9 cellular contexts compared by ENCODE assay signal in the genomic region with DNA sequence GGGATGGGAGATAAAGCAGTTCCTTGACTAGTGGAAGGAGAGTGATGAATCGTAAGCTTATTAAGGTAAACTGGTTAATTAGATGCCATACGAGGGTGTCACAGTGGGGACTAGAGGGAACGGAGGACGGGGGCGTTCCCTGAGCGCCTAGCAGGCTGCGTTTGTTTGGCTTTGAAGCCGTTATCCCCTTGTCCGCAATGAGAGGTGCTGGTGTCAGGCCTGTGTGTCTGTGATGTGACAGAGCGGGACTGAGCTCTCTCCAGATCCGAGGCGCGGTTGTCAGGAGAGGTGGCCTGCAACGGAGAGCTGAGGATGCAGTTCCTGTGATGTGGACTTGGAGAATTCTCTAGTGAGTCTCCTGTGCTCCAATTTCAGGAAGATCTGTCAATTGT.
DNase-seq lines count a peak whose midpoint lies in the region; ATAC-seq, FAIRE-seq and TF ChIP-seq lines count a peak whose summit lies in the region.
"Had no signal": no experiment of that assay in that cellular context is flagged by ENCODE, and none has a peak within 500 bp of the region (broad histone marks: within the 10 kb centered on the region; RNA-seq: fewer than 3 reads in every experiment).

No MANE protein-coding gene starts in this region.

- H3K9me3 ChIP-seq in endothelial cell of umbilical vein (replicated peaks; ENCODE audit: control insufficient read depth, insufficient read depth, low read length): no peaks in the 10 kb centered on the region
- no peaks in the 10 kb centered on the region for H3K9me3 ChIP-seq in CD4-positive, alpha-beta memory T cell (ENCODE audit: control insufficient read depth in 1 of 2, low read length in 2 of 2)

- peak overlapping the region; percentile 79 for H3K4me3 Mint-ChIP-seq in osteocyte (ENCODE audit: unreplicated experiment)
- H3K4me3 Mint-ChIP-seq in CD4-positive, alpha-beta memory T cell: peak overlapping the region in 4 of 8 donors; percentile 5 to 22 (median 16)

- CTCF ChIA-PET in endothelial cell of umbilical vein (lab: Charles Lee): interaction anchor here (1.4 kb wide), 1 partner anchor 318 kb away, joined by 5 read pairs; no protein-coding TSS in a partner anchor
- CTCF ChIA-PET in CD4-positive, alpha-beta memory T cell (lab: Charles Lee; ENCODE audit: partially characterized antibody): no interaction called here

- peaks cover 51% of the 10 kb centered on the region for H3K27me3 Mint-ChIP-seq in osteocyte (ENCODE audit: unreplicated experiment)
- H3K27me3 Mint-ChIP-seq in CD4-positive, alpha-beta memory T cell: peaks cover 27 to 33% of the 10 kb centered on the region in 2 donors

- peak overlapping the region; percentile 95 for H2AFZ ChIP-seq in endothelial cell of umbilical vein (ENCODE audit: low read depth, low read length)

- ATAC-seq in GM19452 (IDR thresholded peaks at IDR 0.05; ENCODE audit: unreplicated experiment) (no peak), HG02798 (IDR thresholded peaks at IDR 0.05; ENCODE audit: poor library complexity, unreplicated experiment) (no peak), HG02588 (IDR thresholded peaks at IDR 0.05; ENCODE audit: unreplicated experiment) (no peak)

- H3K27me3 ChIP-seq in endothelial cell of umbilical vein (ENCODE audit: control insufficient read depth in 2 of 2, insufficient read depth in 2 of 2, low read length in 2 of 2): no peaks in the 10 kb centered on the region
- peaks cover 5% of the 10 kb centered on the region for H3K27me3 ChIP-seq in CD4-positive, alpha-beta memory T cell (ENCODE audit: insufficient read depth, low read length)

- intact Hi-C loops in endothelial cell of umbilical vein (cut with micrococcal nuclease): loop anchor here (5.0 kb wide), 1 partner anchor 245 kb away; no protein-coding TSS in a partner anchor
- intact Hi-C loops in CD4-positive, alpha-beta memory T cell (cut with micrococcal nuclease): no loop called here

- no peak for FAIRE-seq in endothelial cell of umbilical vein (lab: Jason Lieb, UNC)

- H3K4me3 ChIP-seq in endothelial cell of umbilical vein (replicated peaks in 1 of 3; ENCODE audit: insufficient read depth in 1 of 3, low read depth in 1 of 3, low read length in 3 of 3): no peak overlapping the region
- H3K4me3 ChIP-seq in CD4-positive, alpha-beta memory T cell (ENCODE audit: low read length in 2 of 2): no peak overlapping the region

- H3K9me1 ChIP-seq in endothelial cell of umbilical vein (replicated peaks; ENCODE audit: control insufficient read depth, extremely low read depth, insufficient read depth, low read length): no peaks in the 10 kb centered on the region

- no peak for TF ChIP-seq POLR2A in endothelial cell of umbilical vein (IDR thresholded peaks at IDR 0.05; ENCODE audit: low read depth, low read length)

- no peaks in the 10 kb centered on the region for H4K20me1 ChIP-seq in endothelial cell of umbilical vein (replicated peaks; ENCODE audit: control insufficient read depth, extremely low read depth, insufficient read depth, low read length)

- H3K4me1 Mint-ChIP-seq in osteocyte (ENCODE audit: unreplicated experiment): peaks cover 10% of the 10 kb centered on the region
- peaks cover 0 to 6% (median 4%) of the 10 kb centered on the region in 4 donors for H3K4me1 Mint-ChIP-seq in CD4-positive, alpha-beta memory T cell

- no TSS peak for BruUV-seq in endothelial cell of umbilical vein (replicated peaks; lab: Mats Ljungman, UMichigan)

- H3K9me3 Mint-ChIP-seq in osteocyte (ENCODE audit: unreplicated experiment): peaks cover 7% of the 10 kb centered on the region
- H3K9me3 Mint-ChIP-seq in CD4-positive, alpha-beta memory T cell: peaks cover 0 to 17% (median 4%) of the 10 kb centered on the region in 8 donors

- peak; percentile 44 for DNase-seq in DMS153 (lab: John Stamatoyannopoulos, UW)
- peak; percentile 44 for DNase-seq in NCI-H146 treated with DMSO at 0.1 percent for 48 hours (lab: John Stamatoyannopoulos, UW; ENCODE audit: unreplicated experiment)
- no peak for DNase-seq in endothelial cell of umbilical vein (ENCODE audit: low read depth, low spot score)
- no peak for DNase-seq in osteocyte (ENCODE audit: extremely low spot score, unreplicated experiment)
- DNase-seq in CD4-positive, alpha-beta memory T cell: no peak
- DNase-seq: NCI-H187 had no signal

- H3K36me3 Mint-ChIP-seq in osteocyte (ENCODE audit: unreplicated experiment): no peaks in the 10 kb centered on the region
- H3K36me3 Mint-ChIP-seq in CD4-positive, alpha-beta memory T cell: no peaks in the 10 kb centered on the region

- peak overlapping the region; percentile 72 for H3K4me2 ChIP-seq in endothelial cell of umbilical vein (ENCODE audit: insufficient read depth, low read length)

- H3K9ac ChIP-seq in endothelial cell of umbilical vein (replicated peaks; ENCODE audit: extremely low read depth, insufficient read depth, low read length): no peak overlapping the region

- H3K27ac ChIP-seq in endothelial cell of umbilical vein (ENCODE audit: insufficient read depth, low read depth, low read length): no peak overlapping the region
- no peak overlapping the region for H3K27ac ChIP-seq in CD4-positive, alpha-beta memory T cell (ENCODE audit: low read depth, low read length)

- dilution Hi-C loops in endothelial cell of umbilical vein (cut with MboI; ENCODE audit: extremely low pct_ligation_motif_present, low sequenced_read_pairs): no loop called here

- H3K4me1 ChIP-seq in endothelial cell of umbilical vein (ENCODE audit: control insufficient read depth, extremely low read depth, insufficient read depth, low read length): peaks cover 4% of the 10 kb centered on the region
- H3K4me1 ChIP-seq in CD4-positive, alpha-beta memory T cell (ENCODE audit: insufficient read depth, low read length): no peaks in the 10 kb centered on the region

- H3K27ac Mint-ChIP-seq in osteocyte (ENCODE audit: unreplicated experiment): no peak overlapping the region
- no peak overlapping the region for H3K27ac Mint-ChIP-seq in CD4-positive, alpha-beta memory T cell

- POLR2A ChIA-PET in endothelial cell of umbilical vein (lab: Charles Lee): no interaction called here
- POLR2A ChIA-PET in CD4-positive, alpha-beta memory T cell (lab: Charles Lee; ENCODE audit: partially characterized antibody): no interaction called here

- no peaks in the 10 kb centered on the region for H3K79me2 ChIP-seq in endothelial cell of umbilical vein (ENCODE audit: control insufficient read depth, insufficient read depth, low read length)

- no peak for TF ChIP-seq CTCF in endothelial cell of umbilical vein (IDR thresholded peaks at IDR 0.05; ENCODE audit: extremely low read depth in 1 of 2, insufficient read depth in 1 of 2, low read depth in 1 of 2, low read length in 2 of 2)
- no peak for TF ChIP-seq CTCF in osteocyte (IDR thresholded peaks at IDR 0.05)

- no peaks in the 10 kb centered on the region for H3K36me3 ChIP-seq in endothelial cell of umbilical vein (ENCODE audit: control insufficient read depth in 2 of 2, extremely low read depth in 1 of 2, insufficient read depth in 2 of 2, low read length in 2 of 2)
- H3K36me3 ChIP-seq in CD4-positive, alpha-beta memory T cell (ENCODE audit: insufficient read depth, low read length): no peaks in the 10 kb centered on the region

TF ChIP-seq in endothelial cell of umbilical vein, 7 proteins besides CTCF, POLR2A, EP300 and RAD21:
- no peak for TF ChIP-seq EZH2 (IDR thresholded peaks at IDR 0.05; ENCODE audit: borderline replicate concordance, low read depth, low read length, severe bottlenecking)
- TF ChIP-seq, protein P1, sequence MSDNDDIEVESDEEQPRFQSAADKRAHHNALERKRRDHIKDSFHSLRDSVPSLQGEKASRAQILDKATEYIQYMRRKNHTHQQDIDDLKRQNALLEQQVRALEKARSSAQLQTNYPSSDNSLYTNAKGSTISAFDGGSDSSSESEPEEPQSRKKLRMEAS (IDR thresholded peaks at IDR 0.05; ENCODE audit: insufficient read depth, insufficient read length): no peak
- TF ChIP-seq MYC (IDR thresholded peaks at IDR 0.05; ENCODE audit: low read depth, low read length): no peak
- TF ChIP-seq POLR2AphosphoS5 (IDR thresholded peaks at IDR 0.05; ENCODE audit: insufficient read depth, low read depth, low read length): no peak

Comparison
In these comparisons a context has a peak if more than half of its experiments do, and no peak if none do; other contexts are left out.
1. DNase-seq: peak in DMS153 (single experiment) and NCI-H146 treated with DMSO at 0.1 percent for 48 hours (single experiment); none in endothelial cell of umbilical vein (single experiment), osteocyte (single experiment) and CD4-positive, alpha-beta memory T cell (0 of 5).